In genomic region chr10:66773418-66773817, GRCh38 we compare ENCODE assay signal across 9 cellular contexts.
"Had no signal": no experiment of that assay in that cellular context is flagged by ENCODE, and none has a peak within 500 bp of the region (broad histone marks: within the 10 kb centered on the region; RNA-seq: fewer than 3 reads in every experiment).

No MANE protein-coding gene starts in this region.

- DNase-seq: H9, HCEC 1CT, KG1 had no signal

- ATAC-seq: GM23338, HepG2, K562 had no signal

- H2AFZ ChIP-seq: GM23338 had no signal

- H3K4me3 ChIP-seq: GM23338, K562 had no signal

- H3K4me2 ChIP-seq: GM23338 had no signal

- FAIRE-seq: H1, H54, HepG2, K562 had no signal

- H3K27ac ChIP-seq: HL-60 had no signal
